ENCODE assay signal across 21 cellular contexts in the genomic region with DNA sequence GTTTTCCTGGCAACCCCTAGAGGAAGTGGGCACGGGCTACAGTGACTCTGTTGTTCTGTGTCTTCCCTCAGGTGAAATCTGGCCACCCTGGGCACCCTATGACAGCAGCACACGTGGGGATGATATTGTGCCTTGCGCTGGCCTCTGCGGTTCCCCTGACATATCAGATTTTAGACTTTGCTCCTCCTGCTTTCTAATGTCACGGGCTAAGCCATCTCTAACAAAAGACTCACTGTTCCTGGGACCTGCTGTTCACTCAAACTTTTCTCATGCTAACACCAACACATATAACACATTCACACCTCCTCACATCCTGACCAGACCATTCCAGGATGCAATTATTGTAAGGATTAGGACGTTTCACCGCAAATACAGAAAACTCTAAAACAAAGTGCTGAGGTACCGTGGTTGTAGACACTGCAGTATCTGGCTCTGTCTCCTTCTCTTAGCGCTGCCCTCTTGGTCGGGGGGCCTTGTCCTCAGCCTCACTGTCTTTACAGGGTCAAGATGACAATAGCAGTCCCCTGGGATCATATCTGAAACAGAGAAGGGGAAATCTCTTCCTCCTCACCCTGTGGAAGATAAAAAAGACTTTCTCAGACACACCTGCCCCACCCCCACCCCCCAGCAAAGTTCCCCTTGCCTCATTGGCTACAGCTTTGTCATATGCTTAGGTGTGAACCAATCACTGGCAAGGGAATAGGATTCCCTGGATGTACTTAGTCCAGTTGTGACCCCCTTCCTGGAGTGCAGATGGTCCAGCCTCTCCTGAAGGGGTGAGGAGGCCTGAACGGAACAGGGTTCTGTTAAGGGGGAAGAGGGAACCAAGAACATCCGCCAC. TPM values are rescaled to one million over a fixed set of nuclear protein-coding genes. Genes with fewer than 3 reads are reported as not detected.
DNase-seq lines count a peak whose midpoint lies in the region; ATAC-seq, FAIRE-seq and TF ChIP-seq lines count a peak whose summit lies in the region.
"Had no signal": no experiment of that assay in that cellular context is flagged by ENCODE, and none has a peak within 500 bp of the region (broad histone marks: within the 10 kb centered on the region; RNA-seq: fewer than 3 reads in every experiment).

No MANE protein-coding gene starts in this region.

- H3K4me1 ChIP-seq in CD8-positive, alpha-beta memory T cell (ENCODE audit: insufficient read depth, low read length), result peaks cover 12% of the 10 kb centered on the region
- H3K4me1 ChIP-seq in colonic mucosa (peaks cover 5% of the 10 kb centered on the region), pancreas (peaks cover 4 to 16% (median 11%) of the 10 kb centered on the region in 3 donors)
- H3K4me1 ChIP-seq: adrenal gland, gastrocnemius medialis had no signal

- no peak overlapping the region for H3K4me3 ChIP-seq in CD8-positive, alpha-beta memory T cell (ENCODE audit: low read length)
- H3K4me3 ChIP-seq in colonic mucosa (no peak overlapping the region), pancreas (no peak overlapping the region)
- H3K4me3 ChIP-seq: adrenal gland, gastrocnemius medialis, MG63 had no signal

- 65 to 66% methylated on average over 12 of the region's 12 CpGs for WGBS in pancreas, 2 donors

- no peaks in the 10 kb centered on the region for H3K9me3 ChIP-seq in CD8-positive, alpha-beta memory T cell (ENCODE audit: low read length)
- H3K9me3 ChIP-seq in colonic mucosa (no peaks in the 10 kb centered on the region), pancreas (no peaks in the 10 kb centered on the region)
- H3K9me3 ChIP-seq: adrenal gland, gastrocnemius medialis, MG63 had no signal

- ATAC-seq in pancreas (peak; percentile 46 to 78 (median 71)), GM21737 (IDR thresholded peaks at IDR 0.05; ENCODE audit: unreplicated experiment) (no peak), HG02885 (IDR thresholded peaks at IDR 0.05; ENCODE audit: poor library complexity, unreplicated experiment) (no peak)
- ATAC-seq: activated T-helper 17 cell treated with anti-CD3 and anti-CD28 coated beads, Interleukin-2, amount 50 U/mL, for 72 hours; gastrocnemius medialis; SK-N-SH treated with all-trans-retinoic acid at 6 μM for 48 hours had no signal

- H3K4me3 Mint-ChIP-seq in CD8-positive, alpha-beta memory T cell, result peak overlapping the region in 5 of 7 donors; percentile 26 to 70 (median 48)
- H3K4me3 Mint-ChIP-seq: activated T-helper 17 cell treated with anti-CD3 and anti-CD28 coated beads, Interleukin-2, amount 50 U/mL, for 72 hours; mesothelial cell of epicardium had no signal

- in situ Hi-C loops in GM13977 (cut with MboI; ENCODE audit: low pct_unique_long_range_greater_than_20kb, low sequenced_read_pairs, unreplicated experiment), result no loop called here

- no peak overlapping the region for H3K27ac ChIP-seq in CD8-positive, alpha-beta memory T cell (ENCODE audit: low read depth, low read length)
- H3K27ac ChIP-seq in colonic mucosa, result no peak overlapping the region
- peak overlapping the region in 1 of 4 donors; percentile 44 for H3K27ac ChIP-seq in pancreas
- H3K27ac ChIP-seq: adrenal gland, gastrocnemius medialis had no signal

- no peak for DNase-seq in CD8-positive, alpha-beta memory T cell
- DNase-seq in HuH-7 (ENCODE audit: low spot score) (peak; percentile 57), colonic mucosa (peak; percentile 47), pancreas (no peak), GM13977 (ENCODE audit: low spot score) (no peak)
- no peak for DNase-seq in stimulated activated CD4-positive, alpha-beta T cell treated with anti-CD3 and anti-CD28 coated beads, Interleukin-2, amount 100 ng/mL, for 48 hours
- DNase-seq: activated CD4-positive, CD25-positive, alpha-beta regulatory T cell treated with anti-CD3 and anti-CD28 coated beads, Interleukin-2, amount 50 U/mL, for 72 hours; adrenal gland; COR-L47; EL; erythroblast; gastrocnemius medialis; MG63; NCI-H226; T-helper 9 cell had no signal

- POLR2A ChIA-PET in CD8-positive, alpha-beta memory T cell (lab: Charles Lee), result no interaction called here

- intact Hi-C loops in colonic mucosa (cut with DNase I) (no loop called here), pancreas (cut with DNase I) (no loop called here)

- no peaks in the 10 kb centered on the region for H3K36me3 ChIP-seq in CD8-positive, alpha-beta memory T cell (ENCODE audit: insufficient read depth, low read length)
- H3K36me3 ChIP-seq in colonic mucosa (no peaks in the 10 kb centered on the region), pancreas (no peaks in the 10 kb centered on the region)
- H3K36me3 ChIP-seq: adrenal gland, gastrocnemius medialis, MG63 had no signal

- CTCF ChIA-PET in CD8-positive, alpha-beta memory T cell (lab: Charles Lee), result no interaction called here

- peak overlapping the region in 4 of 8 donors; percentile 36 to 77 (median 67) for H3K27ac Mint-ChIP-seq in CD8-positive, alpha-beta memory T cell
- H3K27ac Mint-ChIP-seq: activated T-helper 17 cell treated with anti-CD3 and anti-CD28 coated beads, Interleukin-2, amount 50 U/mL, for 72 hours; mesothelial cell of epicardium had no signal

- no peaks in the 10 kb centered on the region for H3K9me3 Mint-ChIP-seq in CD8-positive, alpha-beta memory T cell
- H3K9me3 Mint-ChIP-seq: activated T-helper 17 cell treated with anti-CD3 and anti-CD28 coated beads, Interleukin-2, amount 50 U/mL, for 72 hours; mesothelial cell of epicardium had no signal

- H3K9ac ChIP-seq in colonic mucosa (ENCODE audit: low read depth in 2 of 2, low read length in 2 of 2), result no peak overlapping the region

- TF ChIP-seq CTCF in colonic mucosa (IDR thresholded peaks at IDR 0.05), result no peak
- no peak for TF ChIP-seq CTCF in pancreas (IDR thresholded peaks at IDR 0.05)
- TF ChIP-seq CTCF in GM13977 (IDR thresholded peaks at IDR 0.05; ENCODE audit: extremely low read depth, insufficient read depth, missing control alignments), result no peak

- peaks cover 0 to 8% (median 5%) of the 10 kb centered on the region in 3 donors for H3K36me3 Mint-ChIP-seq in CD8-positive, alpha-beta memory T cell
- H3K36me3 Mint-ChIP-seq: mesothelial cell of epicardium had no signal

- no peaks in the 10 kb centered on the region for H3K27me3 Mint-ChIP-seq in CD8-positive, alpha-beta memory T cell
- H3K27me3 Mint-ChIP-seq: activated T-helper 17 cell treated with anti-CD3 and anti-CD28 coated beads, Interleukin-2, amount 50 U/mL, for 72 hours had no signal

- no peak for FAIRE-seq in pancreas (lab: Jason Lieb, UNC)
- FAIRE-seq: H54 had no signal

- H3K27me3 ChIP-seq in CD8-positive, alpha-beta memory T cell (ENCODE audit: insufficient read depth, low read length, poor library complexity, severe bottlenecking), result no peaks in the 10 kb centered on the region
- H3K27me3 ChIP-seq in colonic mucosa (no peaks in the 10 kb centered on the region), pancreas (no peaks in the 10 kb centered on the region)
- H3K27me3 ChIP-seq: adrenal gland, gastrocnemius medialis, MG63 had no signal

- H3K4me1 Mint-ChIP-seq in CD8-positive, alpha-beta memory T cell, result peaks cover 36 to 58% (median 54%) of the 10 kb centered on the region in 3 donors
- H3K4me1 Mint-ChIP-seq: activated T-helper 17 cell treated with anti-CD3 and anti-CD28 coated beads, Interleukin-2, amount 50 U/mL, for 72 hours had no signal

RNA-seq across cellular contexts. Expression of a gene that starts 14.1 kb away (rescaled TPM):
- total RNA-seq in CD8-positive, alpha-beta memory T cell, result 1 to 10 TPM; 4.1 to 5.3 TPM
- 30.4 TPM for polyA plus RNA-seq in CD8-positive, alpha-beta memory T cell
- total RNA-seq in colonic mucosa, result 10 to 100 TPM; 12.8 to 19.8 TPM
- total RNA-seq in pancreas, result 10 to 100 TPM; 19.6 to 32.9 (median 24.0) TPM
- polyA plus RNA-seq in pancreas, result 10 to 100 TPM in 1 of 2 donors, 1 to 10 TPM in 1; 8.2 to 12.8 TPM

Comparison
In these comparisons a context has a peak if more than half of its experiments do, and no peak if none do; other contexts are left out.
1. DNase-seq: peak in HuH-7 (single experiment) and colonic mucosa (single experiment); none in CD8-positive, alpha-beta memory T cell (0 of 5), pancreas (0 of 6), stimulated activated CD4-positive, alpha-beta T cell treated with anti-CD3 and anti-CD28 coated beads, Interleukin-2, amount 100 ng/mL, for 48 hours (0 of 2) and GM13977 (single experiment).
2. ATAC-seq: peak in pancreas (4 of 4); none in GM21737 (single experiment) and HG02885 (single experiment).